Comparison of ENCODE assay signal across 13 cellular contexts in the genomic region with DNA sequence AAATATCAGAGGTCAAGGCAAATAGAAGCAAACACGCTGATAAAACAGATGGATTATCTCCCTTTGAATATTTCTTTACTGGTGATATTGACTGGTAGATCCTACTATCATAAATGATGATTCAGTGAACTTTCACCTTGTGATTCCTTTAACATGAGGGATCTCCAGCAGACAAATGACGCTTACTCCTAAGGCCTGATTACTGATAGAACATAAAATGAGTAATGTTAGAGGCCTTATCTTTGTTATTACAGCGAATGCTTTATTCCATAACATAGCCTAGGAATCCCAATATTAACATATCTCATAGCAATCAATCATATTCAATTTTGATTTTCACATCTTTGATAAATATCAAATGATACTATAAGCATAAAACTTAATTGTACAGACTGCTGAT.
DNase-seq lines count a peak whose midpoint lies in the region; ATAC-seq and TF ChIP-seq lines count a peak whose summit lies in the region.
"Had no signal": no experiment of that assay in that cellular context is flagged by ENCODE, and none has a peak within 500 bp of the region (broad histone marks: within the 10 kb centered on the region; RNA-seq: fewer than 3 reads in every experiment).

No MANE protein-coding gene starts in this region.

- no peaks in the 10 kb centered on the region for H3K27me3 Mint-ChIP-seq in effector memory CD8-positive, alpha-beta T cell
- H3K27me3 Mint-ChIP-seq in CD8-positive, alpha-beta memory T cell = no peaks in the 10 kb centered on the region

- H3K27ac Mint-ChIP-seq in effector memory CD8-positive, alpha-beta T cell = no peak overlapping the region
- no peak overlapping the region for H3K27ac Mint-ChIP-seq in CD8-positive, alpha-beta memory T cell
- H3K27ac Mint-ChIP-seq: H9 had no signal

- no peak overlapping the region for H3K4me3 Mint-ChIP-seq in effector memory CD8-positive, alpha-beta T cell
- H3K4me3 Mint-ChIP-seq in CD8-positive, alpha-beta memory T cell = no peak overlapping the region
- H3K4me3 Mint-ChIP-seq: H9 had no signal

- H3K36me3 Mint-ChIP-seq in effector memory CD8-positive, alpha-beta T cell (ENCODE audit: insufficient read depth) = no peaks in the 10 kb centered on the region
- H3K36me3 Mint-ChIP-seq in CD8-positive, alpha-beta memory T cell = no peaks in the 10 kb centered on the region

- H3K9me3 Mint-ChIP-seq in effector memory CD8-positive, alpha-beta T cell = no peaks in the 10 kb centered on the region
- no peaks in the 10 kb centered on the region for H3K9me3 Mint-ChIP-seq in CD8-positive, alpha-beta memory T cell

- DNase-seq in ELR (ENCODE audit: low read depth) = peak; percentile 62
- peak; percentile 42 for DNase-seq in brain microvascular endothelial cell
- DNase-seq in fibroblast of villous mesenchyme (ENCODE audit: low read depth) = peak; percentile 19
- no peak for DNase-seq in effector memory CD8-positive, alpha-beta T cell
- no peak for DNase-seq in hypothalamus (lab: John Stamatoyannopoulos, UW)
- no peak for DNase-seq in CD8-positive, alpha-beta memory T cell
- DNase-seq: AML-193, DMS 273 treated with DMSO at 0.1 percent for 48 hours, GOT3, H9 had no signal

- peak overlapping the region; percentile 2 for H3K27ac ChIP-seq in brain microvascular endothelial cell
- no peak overlapping the region for H3K27ac ChIP-seq in CD8-positive, alpha-beta memory T cell (ENCODE audit: low read depth, low read length)
- H3K27ac ChIP-seq: BLaER1 had no signal

- no peaks in the 10 kb centered on the region for H3K27me3 ChIP-seq in brain microvascular endothelial cell (replicated peaks)
- H3K27me3 ChIP-seq in CD8-positive, alpha-beta memory T cell (ENCODE audit: insufficient read depth, low read length, poor library complexity, severe bottlenecking) = no peaks in the 10 kb centered on the region
- H3K27me3 ChIP-seq: BLaER1 had no signal

- CTCF ChIA-PET in CD8-positive, alpha-beta memory T cell (lab: Charles Lee) = no interaction called here

- H3K36me3 ChIP-seq in brain microvascular endothelial cell (replicated peaks) = no peaks in the 10 kb centered on the region
- no peaks in the 10 kb centered on the region for H3K36me3 ChIP-seq in CD8-positive, alpha-beta memory T cell (ENCODE audit: insufficient read depth, low read length)
- H3K36me3 ChIP-seq: BLaER1 had no signal

- no peak for TF ChIP-seq CTCF in brain microvascular endothelial cell (IDR thresholded peaks at IDR 0.05; ENCODE audit: low read depth, low read length, missing control alignments)
- TF ChIP-seq CTCF in fibroblast of villous mesenchyme (IDR thresholded peaks at IDR 0.05; ENCODE audit: insufficient read depth, low read depth, low read length) = no peak

- no peaks in the 10 kb centered on the region for H3K4me1 ChIP-seq in CD8-positive, alpha-beta memory T cell (ENCODE audit: insufficient read depth, low read length)
- H3K4me1 ChIP-seq: BLaER1 had no signal

- POLR2A ChIA-PET in CD8-positive, alpha-beta memory T cell (lab: Charles Lee) = no interaction called here

- in situ Hi-C loops in brain microvascular endothelial cell (cut with HindIII; ENCODE audit: low pct_ligation_motif_present, low sequenced_read_pairs) = no loop called here

- H3K4me3 ChIP-seq in brain microvascular endothelial cell (ENCODE audit: low read depth, low read length) (no peak overlapping the region), fibroblast of villous mesenchyme (ENCODE audit: low read depth, low read length) (no peak overlapping the region)
- no peak overlapping the region for H3K4me3 ChIP-seq in CD8-positive, alpha-beta memory T cell (ENCODE audit: low read length)
- H3K4me3 ChIP-seq: BLaER1 had no signal

- peaks cover 3 to 10% of the 10 kb centered on the region in 2 donors for H3K4me1 Mint-ChIP-seq in effector memory CD8-positive, alpha-beta T cell (ENCODE audit: low read depth in 2 of 2)
- peaks cover 6 to 30% (median 14%) of the 10 kb centered on the region in 3 donors for H3K4me1 Mint-ChIP-seq in CD8-positive, alpha-beta memory T cell

- no peak for ATAC-seq in effector memory CD8-positive, alpha-beta T cell (replicated peaks)
- no peak for ATAC-seq in HG02885 (IDR thresholded peaks at IDR 0.05; ENCODE audit: poor library complexity, unreplicated experiment)
- ATAC-seq: HepG2 had no signal

- no peaks in the 10 kb centered on the region for H3K9me3 ChIP-seq in CD8-positive, alpha-beta memory T cell (ENCODE audit: low read length)
- H3K9me3 ChIP-seq: BLaER1 had no signal

Comparison
In these comparisons a context has a peak if more than half of its experiments do, and no peak if none do; other contexts are left out.
1. DNase-seq: peak in ELR (single experiment), brain microvascular endothelial cell (single experiment) and fibroblast of villous mesenchyme (single experiment); none in effector memory CD8-positive, alpha-beta T cell (0 of 3), hypothalamus (0 of 51) and CD8-positive, alpha-beta memory T cell (0 of 5).